ENCODE assay signal across 1 cellular context in genomic region chr12:133037207-133038005, GRCh38.
A peak's percentile ranks its signal among the peaks of the same experiment; 100 is the strongest.
TF ChIP-seq lines count a peak whose summit lies in the region.

Gene ZNF84, plus strand, starts transcription at chr12:133037509. Its CDS starts 3,959 bp downstream, at chr12:133041468.

TF ChIP-seq in GM12878, 131 proteins besides CTCF, POLR2A, EP300 and RAD21 (continued from another document and continues in another):
- peak in 1 of 2 experiments; percentile 36; a peak in 2 of 3 replicates for TF ChIP-seq EGR1 (IDR thresholded peaks at IDR 0.05; ENCODE audit: borderline replicate concordance in 1 of 2, low read depth in 2 of 2, low read length in 2 of 2)
- TF ChIP-seq BACH1 (IDR thresholded peaks at IDR 0.05; ENCODE audit: borderline replicate concordance), result peak; percentile 79
- TF ChIP-seq, protein P1, sequence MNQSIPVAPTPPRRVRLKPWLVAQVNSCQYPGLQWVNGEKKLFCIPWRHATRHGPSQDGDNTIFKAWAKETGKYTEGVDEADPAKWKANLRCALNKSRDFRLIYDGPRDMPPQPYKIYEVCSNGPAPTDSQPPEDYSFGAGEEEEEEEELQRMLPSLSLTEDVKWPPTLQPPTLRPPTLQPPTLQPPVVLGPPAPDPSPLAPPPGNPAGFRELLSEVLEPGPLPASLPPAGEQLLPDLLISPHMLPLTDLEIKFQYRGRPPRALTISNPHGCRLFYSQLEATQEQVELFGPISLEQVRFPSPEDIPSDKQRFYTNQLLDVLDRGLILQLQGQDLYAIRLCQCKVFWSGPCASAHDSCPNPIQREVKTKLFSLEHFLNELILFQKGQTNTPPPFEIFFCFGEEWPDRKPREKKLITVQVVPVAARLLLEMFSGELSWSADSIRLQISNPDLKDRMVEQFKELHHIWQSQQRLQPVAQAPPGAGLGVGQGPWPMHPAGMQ (IDR thresholded peaks at IDR 0.05; ENCODE audit: borderline replicate concordance), result no peak
- 0 out of 2 replicates have a peak, but pooled peaks have one; percentile 25 for TF ChIP-seq ZNF207 (IDR thresholded peaks at IDR 0.05; ENCODE audit: borderline replicate concordance)
- no peak for TF ChIP-seq ETV6 (conservative IDR thresholded peaks at IDR 0.05 in 1 of 2, IDR thresholded peaks at IDR 0.05 in 1 of 2; ENCODE audit: borderline replicate concordance in 1 of 2, low read depth in 1 of 2)
- no peak for TF ChIP-seq BCL11A (IDR thresholded peaks at IDR 0.05; ENCODE audit: low read depth, low read length)
- peak; percentile 90 for TF ChIP-seq ZBTB4 (CRISPR knock-in tag; IDR thresholded peaks at IDR 0.05)
- TF ChIP-seq SUZ12 (IDR thresholded peaks at IDR 0.05; ENCODE audit: unreplicated experiment), result no peak
- TF ChIP-seq IRF3 (IDR thresholded peaks at IDR 0.05), result no peak
- no peak for TF ChIP-seq NBN (IDR thresholded peaks at IDR 0.05)
- no peak for TF ChIP-seq TCF3 (IDR thresholded peaks at IDR 0.05; ENCODE audit: borderline replicate concordance, insufficient read depth, low read depth, low read length)
- TF ChIP-seq MTA2 (IDR thresholded peaks at IDR 0.05; ENCODE audit: low read depth), result no peak
- no peak for TF ChIP-seq ZZZ3 (IDR thresholded peaks at IDR 0.05; ENCODE audit: control insufficient read depth, insufficient read length, low read depth)
- TF ChIP-seq ZNF687 (IDR thresholded peaks at IDR 0.05), result peak; percentile 73
- no peak for TF ChIP-seq CHD4 (IDR thresholded peaks at IDR 0.05)
- peak; percentile 56 for TF ChIP-seq SREBF1 (IDR thresholded peaks at IDR 0.05; ENCODE audit: low read length)
- TF ChIP-seq, protein P2, sequence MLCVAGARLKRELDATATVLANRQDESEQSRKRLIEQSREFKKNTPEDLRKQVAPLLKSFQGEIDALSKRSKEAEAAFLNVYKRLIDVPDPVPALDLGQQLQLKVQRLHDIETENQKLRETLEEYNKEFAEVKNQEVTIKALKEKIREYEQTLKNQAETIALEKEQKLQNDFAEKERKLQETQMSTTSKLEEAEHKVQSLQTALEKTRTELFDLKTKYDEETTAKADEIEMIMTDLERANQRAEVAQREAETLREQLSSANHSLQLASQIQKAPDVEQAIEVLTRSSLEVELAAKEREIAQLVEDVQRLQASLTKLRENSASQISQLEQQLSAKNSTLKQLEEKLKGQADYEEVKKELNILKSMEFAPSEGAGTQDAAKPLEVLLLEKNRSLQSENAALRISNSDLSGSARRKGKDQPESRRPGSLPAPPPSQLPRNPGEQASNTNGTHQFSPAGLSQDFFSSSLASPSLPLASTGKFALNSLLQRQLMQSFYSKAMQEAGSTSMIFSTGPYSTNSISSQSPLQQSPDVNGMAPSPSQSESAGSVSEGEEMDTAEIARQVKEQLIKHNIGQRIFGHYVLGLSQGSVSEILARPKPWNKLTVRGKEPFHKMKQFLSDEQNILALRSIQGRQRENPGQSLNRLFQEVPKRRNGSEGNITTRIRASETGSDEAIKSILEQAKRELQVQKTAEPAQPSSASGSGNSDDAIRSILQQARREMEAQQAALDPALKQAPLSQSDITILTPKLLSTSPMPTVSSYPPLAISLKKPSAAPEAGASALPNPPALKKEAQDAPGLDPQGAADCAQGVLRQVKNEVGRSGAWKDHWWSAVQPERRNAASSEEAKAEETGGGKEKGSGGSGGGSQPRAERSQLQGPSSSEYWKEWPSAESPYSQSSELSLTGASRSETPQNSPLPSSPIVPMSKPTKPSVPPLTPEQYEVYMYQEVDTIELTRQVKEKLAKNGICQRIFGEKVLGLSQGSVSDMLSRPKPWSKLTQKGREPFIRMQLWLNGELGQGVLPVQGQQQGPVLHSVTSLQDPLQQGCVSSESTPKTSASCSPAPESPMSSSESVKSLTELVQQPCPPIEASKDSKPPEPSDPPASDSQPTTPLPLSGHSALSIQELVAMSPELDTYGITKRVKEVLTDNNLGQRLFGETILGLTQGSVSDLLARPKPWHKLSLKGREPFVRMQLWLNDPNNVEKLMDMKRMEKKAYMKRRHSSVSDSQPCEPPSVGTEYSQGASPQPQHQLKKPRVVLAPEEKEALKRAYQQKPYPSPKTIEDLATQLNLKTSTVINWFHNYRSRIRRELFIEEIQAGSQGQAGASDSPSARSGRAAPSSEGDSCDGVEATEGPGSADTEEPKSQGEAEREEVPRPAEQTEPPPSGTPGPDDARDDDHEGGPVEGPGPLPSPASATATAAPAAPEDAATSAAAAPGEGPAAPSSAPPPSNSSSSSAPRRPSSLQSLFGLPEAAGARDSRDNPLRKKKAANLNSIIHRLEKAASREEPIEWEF (IDR thresholded peaks at IDR 0.05; ENCODE audit: insufficient replicate concordance, low read depth, low read length), result no peak
- no peak for TF ChIP-seq MTA3 (IDR thresholded peaks at IDR 0.05; ENCODE audit: borderline replicate concordance, low read length)
- TF ChIP-seq BMI1 (IDR thresholded peaks at IDR 0.05; ENCODE audit: borderline replicate concordance), result peak; percentile 92
- TF ChIP-seq ATF3 (IDR thresholded peaks at IDR 0.05; ENCODE audit: borderline replicate concordance, extremely low read depth, low read depth, low read length), result peak; percentile 52; the same call in 1 of the 2 replicates
- no peak for TF ChIP-seq E2F4 (IDR thresholded peaks at IDR 0.05; ENCODE audit: low read depth, low read length)
- no peak for TF ChIP-seq ZSCAN29 (IDR thresholded peaks at IDR 0.05)
- 0 out of 2 replicates have a peak, but pooled peaks have one; percentile 42 for TF ChIP-seq POLR2AphosphoS5 (IDR thresholded peaks at IDR 0.05; ENCODE audit: low read length)
- peak; percentile 56; the same call in 1 of the 2 replicates for TF ChIP-seq TAF1 (IDR thresholded peaks at IDR 0.05; ENCODE audit: borderline replicate concordance, low read depth, low read length)
- TF ChIP-seq CBFB (IDR thresholded peaks at IDR 0.05; ENCODE audit: low read depth), result no peak
- TF ChIP-seq ZBTB33 (IDR thresholded peaks at IDR 0.05), result no peak
- no peak; the same call in 1 of the 2 replicates for TF ChIP-seq SIN3A (IDR thresholded peaks at IDR 0.05; ENCODE audit: low read depth, low read length)
- TF ChIP-seq RCOR1 (conservative IDR thresholded peaks at IDR 0.05; ENCODE audit: low read depth, low read length), result no peak
- TF ChIP-seq, protein P3, sequence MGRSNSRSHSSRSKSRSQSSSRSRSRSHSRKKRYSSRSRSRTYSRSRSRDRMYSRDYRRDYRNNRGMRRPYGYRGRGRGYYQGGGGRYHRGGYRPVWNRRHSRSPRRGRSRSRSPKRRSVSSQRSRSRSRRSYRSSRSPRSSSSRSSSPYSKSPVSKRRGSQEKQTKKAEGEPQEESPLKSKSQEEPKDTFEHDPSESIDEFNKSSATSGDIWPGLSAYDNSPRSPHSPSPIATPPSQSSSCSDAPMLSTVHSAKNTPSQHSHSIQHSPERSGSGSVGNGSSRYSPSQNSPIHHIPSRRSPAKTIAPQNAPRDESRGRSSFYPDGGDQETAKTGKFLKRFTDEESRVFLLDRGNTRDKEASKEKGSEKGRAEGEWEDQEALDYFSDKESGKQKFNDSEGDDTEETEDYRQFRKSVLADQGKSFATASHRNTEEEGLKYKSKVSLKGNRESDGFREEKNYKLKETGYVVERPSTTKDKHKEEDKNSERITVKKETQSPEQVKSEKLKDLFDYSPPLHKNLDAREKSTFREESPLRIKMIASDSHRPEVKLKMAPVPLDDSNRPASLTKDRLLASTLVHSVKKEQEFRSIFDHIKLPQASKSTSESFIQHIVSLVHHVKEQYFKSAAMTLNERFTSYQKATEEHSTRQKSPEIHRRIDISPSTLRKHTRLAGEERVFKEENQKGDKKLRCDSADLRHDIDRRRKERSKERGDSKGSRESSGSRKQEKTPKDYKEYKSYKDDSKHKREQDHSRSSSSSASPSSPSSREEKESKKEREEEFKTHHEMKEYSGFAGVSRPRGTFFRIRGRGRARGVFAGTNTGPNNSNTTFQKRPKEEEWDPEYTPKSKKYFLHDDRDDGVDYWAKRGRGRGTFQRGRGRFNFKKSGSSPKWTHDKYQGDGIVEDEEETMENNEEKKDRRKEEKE (IDR thresholded peaks at IDR 0.05), result no peak
